In genomic region chr3:45716790-45717336, GRCh38 we compare ENCODE assay signal across 22 cellular contexts. TPM values are rescaled to one million over a fixed set of nuclear protein-coding genes. Genes with fewer than 3 reads are reported as not detected.
DNase-seq lines count a peak whose midpoint lies in the region; ATAC-seq, FAIRE-seq and TF ChIP-seq lines count a peak whose summit lies in the region.
"Had no signal": no experiment of that assay in that cellular context is flagged by ENCODE, and none has a peak within 500 bp of the region (broad histone marks: within the 10 kb centered on the region; RNA-seq: fewer than 3 reads in every experiment).

No MANE protein-coding gene starts in this region.

- WGBS in K562 (ENCODE audit: insufficient coverage, low coverage, missing lambda C conversion rate): 67% methylated on average over 3 of the region's 3 CpGs
- WGBS in mesendoderm (ENCODE audit: extremely low coverage, insufficient coverage, low lambda C conversion rate): no CpG with 5 or more reads among the region's 3 CpGs
- 93% methylated on average over 3 of the region's 3 CpGs for WGBS in prostate gland

- no peak overlapping the region for H3K23ac ChIP-seq in mesendoderm (ENCODE audit: low read length)

- H3K79me1 ChIP-seq in mesendoderm (ENCODE audit: low read length): no peaks in the 10 kb centered on the region

- H3K4me2 ChIP-seq in K562 (ENCODE audit: insufficient read depth, low read length) (no peak overlapping the region), mesendoderm (ENCODE audit: low read length) (no peak overlapping the region)

- H2BK15ac ChIP-seq in mesendoderm (replicated peaks; ENCODE audit: low read depth): no peak overlapping the region

- H3K4me1 Mint-ChIP-seq in activated CD4-positive, alpha-beta T cell treated with anti-CD3 and anti-CD28 coated beads for 36 hours: peaks cover 24% of the 10 kb centered on the region
- H3K4me1 Mint-ChIP-seq in HFFc6 (ENCODE audit: low read depth): peaks cover 47% of the 10 kb centered on the region
- H3K4me1 Mint-ChIP-seq: B cell had no signal

- no peak overlapping the region for H3K9ac ChIP-seq in K562 (ENCODE audit: insufficient read depth in 1 of 2, low read depth in 2 of 2, low read length in 2 of 2)
- H3K9ac ChIP-seq in mesendoderm (ENCODE audit: low read length): no peak overlapping the region

- H4K5ac ChIP-seq in mesendoderm (ENCODE audit: low read length): no peak overlapping the region

- H3K4me3 ChIP-seq in K562: no peak overlapping the region
- H3K4me3 ChIP-seq in mesendoderm (ENCODE audit: low read length): no peak overlapping the region
- no peak overlapping the region for H3K4me3 ChIP-seq in prostate gland
- H3K4me3 ChIP-seq: vagina had no signal

- H3K9me3 Mint-ChIP-seq in activated CD4-positive, alpha-beta T cell treated with anti-CD3 and anti-CD28 coated beads for 36 hours (ENCODE audit: low read depth): no peaks in the 10 kb centered on the region
- no peaks in the 10 kb centered on the region for H3K9me3 Mint-ChIP-seq in HFFc6

- H2BK5ac ChIP-seq in mesendoderm (ENCODE audit: low read length): no peak overlapping the region

- no peak for TF ChIP-seq CTCF in HFFc6 (IDR thresholded peaks at IDR 0.05)
- TF ChIP-seq CTCF in K562 (IDR thresholded peaks at IDR 0.05 in 2 of 3, conservative IDR thresholded peaks at IDR 0.05 in 1 of 3; ENCODE audit: insufficient read depth in 2 of 3, low read depth in 1 of 3, low read length in 3 of 3): no peak
- no peak for TF ChIP-seq CTCF in prostate gland (IDR thresholded peaks at IDR 0.05)

- H3K36me3 ChIP-seq in K562 (ENCODE audit: control insufficient read depth, insufficient read depth, low read length) (peaks cover 56% of the 10 kb centered on the region), mesendoderm (ENCODE audit: control insufficient read depth, insufficient read depth, low read length) (no peaks in the 10 kb centered on the region), prostate gland (no peaks in the 10 kb centered on the region)

- TF ChIP-seq POLR2A in K562 (conservative IDR thresholded peaks at IDR 0.05) (no peak), prostate gland (IDR thresholded peaks at IDR 0.05) (no peak)

- no peak overlapping the region for H3K18ac ChIP-seq in mesendoderm (ENCODE audit: low read length)

- H3K4ac ChIP-seq in mesendoderm (ENCODE audit: low read depth, low read length): no peak overlapping the region

- no peaks in the 10 kb centered on the region for H4K20me1 ChIP-seq in K562 (replicated peaks; ENCODE audit: control insufficient read depth, insufficient read depth, low read length)

- H3K27me3 ChIP-seq in K562 (ENCODE audit: control insufficient read depth in 2 of 2, insufficient read depth in 2 of 2, low read length in 2 of 2) (no peaks in the 10 kb centered on the region), mesendoderm (ENCODE audit: insufficient read depth, low read length, poor library complexity) (no peaks in the 10 kb centered on the region), prostate gland (replicated peaks; ENCODE audit: insufficient read depth) (no peaks in the 10 kb centered on the region)
- H3K27me3 ChIP-seq: vagina had no signal

- intact Hi-C loops in activated CD4-positive, alpha-beta T cell treated with anti-CD3 and anti-CD28 coated beads for 36 hours (cut with DNase I, micrococcal nuclease): no loop called here
- intact Hi-C loops in K562 (cut with micrococcal nuclease): no loop called here
- intact Hi-C loops in prostate gland (cut with DNase I): no loop called here

- H3K27ac Mint-ChIP-seq in activated CD4-positive, alpha-beta T cell treated with anti-CD3 and anti-CD28 coated beads for 36 hours: peak overlapping the region; percentile 65
- H3K27ac Mint-ChIP-seq in HFFc6: peak overlapping the region; percentile 47; the same call in 1 of the 2 replicates
- H3K27ac Mint-ChIP-seq: B cell had no signal

- H3K27me3 Mint-ChIP-seq in activated CD4-positive, alpha-beta T cell treated with anti-CD3 and anti-CD28 coated beads for 36 hours: no peaks in the 10 kb centered on the region
- peaks cover 3% of the 10 kb centered on the region for H3K27me3 Mint-ChIP-seq in HFFc6 (ENCODE audit: insufficient read depth)
- H3K27me3 Mint-ChIP-seq: B cell had no signal

- H3K79me2 ChIP-seq in K562 (ENCODE audit: control insufficient read depth, insufficient read depth, low read length): no peaks in the 10 kb centered on the region
- H3K79me2 ChIP-seq in mesendoderm (ENCODE audit: control insufficient read depth, insufficient read depth, low read length): no peaks in the 10 kb centered on the region

- H3K4me1 ChIP-seq in K562 (replicated peaks in 1 of 2; ENCODE audit: control insufficient read depth in 2 of 2, insufficient read depth in 2 of 2, low read length in 2 of 2): no peaks in the 10 kb centered on the region
- H3K4me1 ChIP-seq in mesendoderm (ENCODE audit: control insufficient read depth, low read depth, low read length): peaks cover 6% of the 10 kb centered on the region
- H3K4me1 ChIP-seq in prostate gland (replicated peaks): no peaks in the 10 kb centered on the region
- H3K4me1 ChIP-seq: vagina had no signal

- H3K4me3 Mint-ChIP-seq in activated CD4-positive, alpha-beta T cell treated with anti-CD3 and anti-CD28 coated beads for 36 hours: no peak overlapping the region
- H3K4me3 Mint-ChIP-seq in HFFc6: no peak overlapping the region
- H3K4me3 Mint-ChIP-seq: B cell had no signal

- H3K9me3 ChIP-seq in K562 (replicated peaks; ENCODE audit: control insufficient read depth, insufficient read depth, low read depth, low read length) (no peaks in the 10 kb centered on the region), prostate gland (no peaks in the 10 kb centered on the region)
- H3K9me3 ChIP-seq: vagina had no signal

- TF ChIP-seq EP300 in K562 (IDR thresholded peaks at IDR 0.05; ENCODE audit: low read length): no peak

- no peak overlapping the region for H4K8ac ChIP-seq in mesendoderm (ENCODE audit: low read depth, low read length)

- no peaks in the 10 kb centered on the region for H3K9me1 ChIP-seq in K562 (ENCODE audit: control insufficient read depth, insufficient read depth, low read length)

- no peak overlapping the region for H3K56ac ChIP-seq in mesendoderm (ENCODE audit: low read length)

- H3K27ac ChIP-seq in K562 (ENCODE audit: extremely low read depth, low read depth, low read length) (no peak overlapping the region), mesendoderm (ENCODE audit: low read depth, low read length) (no peak overlapping the region), prostate gland (no peak overlapping the region)
- H3K27ac ChIP-seq: vagina had no signal

- DNase-seq in activated CD4-positive, alpha-beta T cell treated with anti-CD3 and anti-CD28 coated beads for 36 hours: no peak
- no peak for DNase-seq in activated CD4-positive, alpha-beta T cell treated with anti-CD3 and anti-CD28 coated beads for 1 hour
- no peak for DNase-seq in HFFc6
- peak in 1 of 4 experiments; percentile 10 for DNase-seq in K562 (ENCODE audit: extremely low read depth in 1 of 4, low spot score in 3 of 4)
- DNase-seq in mesendoderm: peak; percentile 30
- no peak for DNase-seq in Ammon's horn (ENCODE audit: low spot score)
- DNase-seq in prostate gland (ENCODE audit: low spot score): no peak
- DNase-seq: 8988T; activated effector memory CD4-positive, alpha-beta T cell treated with anti-CD3 and anti-CD28 coated beads, Interleukin-2, amount 50 U/mL, for 16 hours; aorta; COR-L47; DND-41; Karpas-422; NCI-H2029 treated with DMSO at 0.1 percent for 48 hours; NK-92 treated with Interleukin-12 subunit alpha and Interleukin-12 subunit beta, amount 100 ng/mL, for 24 hours; stimulated activated CD8-positive, alpha-beta memory T cell treated with anti-CD3 and anti-CD28 coated beads, Interleukin-4, amount 100 ng/mL, for 48 hours had no signal

- in situ Hi-C loops in K562 (cut with MboI): no loop called here

- H2AK5ac ChIP-seq in mesendoderm (ENCODE audit: low read length): no peak overlapping the region

- POLR2A ChIA-PET in activated CD4-positive, alpha-beta T cell treated with anti-CD3 and anti-CD28 coated beads for 36 hours (lab: Charles Lee): interaction anchor here (1.5 kb wide), 1 partner anchor 23 kb away, joined by 5 read pairs; no protein-coding TSS in a partner anchor
- POLR2A ChIA-PET in K562 (lab: Yijun Ruan, JAX): interaction anchor here (0.5 to 2.3 kb wide), 3 partner anchors 12 to 46 kb away, joined by 3 to 7 read pairs (median 3); no protein-coding TSS in a partner anchor

- peaks cover 43% of the 10 kb centered on the region for H3K36me3 Mint-ChIP-seq in activated CD4-positive, alpha-beta T cell treated with anti-CD3 and anti-CD28 coated beads for 36 hours (ENCODE audit: low read depth)
- peaks cover 29% of the 10 kb centered on the region for H3K36me3 Mint-ChIP-seq in HFFc6 (ENCODE audit: low read depth)

- no TSS peak for BruUV-seq in K562 (replicated peaks; lab: Mats Ljungman, UMichigan)

- peak; percentile 71 for ATAC-seq in activated CD4-positive, alpha-beta T cell treated with anti-CD3 and anti-CD28 coated beads for 36 hours
- no peak for ATAC-seq in K562
- ATAC-seq in esophagus mucosa: no peak
- ATAC-seq: HCT116, Panc1 had no signal

- FAIRE-seq in K562 (lab: Jason Lieb, UNC): no peak
- FAIRE-seq: HTR-8/SVneo had no signal

- no peak overlapping the region for H2AFZ ChIP-seq in K562 (ENCODE audit: low read depth, low read length)

- H2BK120ac ChIP-seq in mesendoderm (ENCODE audit: low read depth, low read length): no peak overlapping the region

- no peak for TF ChIP-seq RAD21 in K562 (CRISPR knock-in tag; conservative IDR thresholded peaks at IDR 0.05 in 1 of 2, IDR thresholded peaks at IDR 0.05 in 1 of 2)

- CTCF ChIA-PET in activated CD4-positive, alpha-beta T cell treated with anti-CD3 and anti-CD28 coated beads for 36 hours (lab: Charles Lee): interaction anchor here (0.7 to 1.3 kb wide), 3 partner anchors 11 to 60 kb away, joined by 3 read pairs; no protein-coding TSS in a partner anchor
- CTCF ChIA-PET in K562 (lab: Yijun Ruan, JAX; ENCODE audit: low intra/inter-chr PET ratio): no interaction called here

RNA-seq across cellular contexts. Expression of gene SACM1L, which starts 27.7 kb away (rescaled TPM):
- total RNA-seq in activated CD4-positive, alpha-beta T cell treated with anti-CD3 and anti-CD28 coated beads for 36 hours: 10 to 100 TPM; 34.2 to 51.8 TPM
- total RNA-seq in HFFc6 (2021; fragmentation: NEBNext Ultra II Directional; extraction: Animal tissue kit (Norgen Biotek cat#: 25700)): 10 to 100 TPM; 43.9 to 51.3 (median 47.8) TPM
- total RNA-seq in K562 (2011; cell fraction: chromatin; rRNA removed; ENCODE audit: low replicate concordance): 66.1 and 180 TPM in 2 replicates
- 30.4 and 44.0 TPM in 2 replicates for total RNA-seq in K562 (2011; cell fraction: nucleolus; rRNA removed)
- 88.9 and 111 TPM in 2 replicates for total RNA-seq in K562 (2011; cell fraction: nucleoplasm; rRNA removed)
- total RNA-seq in K562 (2014; rRNA removed): 25.7 and 29.6 TPM in 2 replicates
- 37.4 and 41.8 TPM in 2 replicates for total RNA-seq in K562 (2014; rRNA removed; fragmentation: Illumina TruSeq; extraction: Trizol)
- 32.8 and 39.3 TPM in 2 replicates for total RNA-seq in K562 (2015; rRNA removed; fragmentation: Illumina TruSeq; extraction: Trizol)
- total RNA-seq in K562 (2021): 51.2 and 52.7 TPM in 2 replicates
- polyA plus RNA-seq in K562 (2011; rRNA removed): 56.6 and 67.2 TPM in 2 replicates
- 7.9 and 21.0 TPM in 2 replicates for polyA plus RNA-seq in K562 (2011; cell fraction: cytosol; rRNA removed)
- 48.2 and 64.0 TPM in 2 replicates for polyA plus RNA-seq in K562 (2011; cell fraction: nucleus; rRNA removed)
- 38.5 and 66.8 TPM in 2 replicates for polyA plus RNA-seq in K562 (2012)
- polyA plus RNA-seq in K562 (2014; fragmentation: Illumina TruSeq; extraction: Trizol): 45.3 and 50.4 TPM in 2 replicates
- polyA plus RNA-seq in K562 (2014; fragmentation: Nextera tagmentation; extraction: Ambion mirVana): 10 to 100 TPM; 33.0 to 50.4 TPM
- polyA plus RNA-seq in K562 (2014; rRNA removed): 40.3 and 43.5 TPM in 2 replicates
- polyA minus RNA-seq in K562 (2011; rRNA and poly(A)+ RNA removed): 66.2 and 77.8 TPM in 2 replicates
- 36.9 and 46.6 TPM in 2 replicates for polyA minus RNA-seq in K562 (2011; cell fraction: cytosol; rRNA and poly(A)+ RNA removed)
- polyA minus RNA-seq in K562 (2011; cell fraction: nucleus; rRNA and poly(A)+ RNA removed): 47.9 and 88.0 TPM in 2 replicates
- 32.1 TPM for polyA plus RNA-seq in mesendoderm (2013, experiment 1 of 2)
- polyA plus RNA-seq in mesendoderm (2013, experiment 2 of 2): 32.5 TPM
- 10 to 100 TPM; 56.6 to 62.8 TPM for total RNA-seq in prostate gland
- 22.8 TPM for total RNA-seq in esophagus mucosa
